Comparison of ENCODE assay signal across 19 cellular contexts in the genomic region with DNA sequence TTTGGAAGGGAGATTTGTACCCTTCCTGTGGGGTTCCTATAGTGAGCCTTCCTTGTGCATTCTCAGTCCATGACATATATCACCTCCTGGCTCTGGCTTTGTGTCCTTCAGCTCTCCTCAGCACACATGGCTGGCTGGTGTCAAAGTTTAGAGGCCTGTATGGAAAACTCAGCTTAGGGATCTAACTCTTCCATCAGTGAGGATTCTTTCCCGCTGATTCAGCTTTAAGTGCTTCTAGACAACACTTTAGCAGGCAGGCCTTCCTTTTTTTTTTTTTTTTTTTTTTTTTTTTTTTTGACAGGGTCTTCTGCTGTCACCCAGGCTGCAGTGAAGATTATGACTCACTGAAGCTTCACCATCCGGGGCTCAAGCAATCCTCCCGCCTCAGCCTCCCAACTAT.
DNase-seq lines count a peak whose midpoint lies in the region; ATAC-seq, FAIRE-seq and TF ChIP-seq lines count a peak whose summit lies in the region.
"Had no signal": no experiment of that assay in that cellular context is flagged by ENCODE, and none has a peak within 500 bp of the region (broad histone marks: within the 10 kb centered on the region; RNA-seq: fewer than 3 reads in every experiment).

No MANE protein-coding gene starts in this region.

- TF ChIP-seq CTCF in RWPE2 (IDR thresholded peaks at IDR 0.05; ENCODE audit: poor library complexity, severe bottlenecking) (no peak), kidney (IDR thresholded peaks at IDR 0.05; ENCODE audit: borderline replicate concordance, extremely low read depth, insufficient read depth) (no peak), tibial artery (IDR thresholded peaks at IDR 0.05) (no peak), upper lobe of right lung (IDR thresholded peaks at IDR 0.05) (no peak)

- H3K27ac ChIP-seq in RWPE2 (ENCODE audit: poor library complexity, severe bottlenecking) (peak overlapping the region; percentile 52), kidney (ENCODE audit: low read depth in 2 of 2, low read length in 2 of 2) (peak overlapping the region; percentile 33 to 60), tibial artery (peak overlapping the region; percentile 55 to 56), upper lobe of right lung (no peak overlapping the region)
- H3K27ac ChIP-seq: body of pancreas, upper lobe of left lung had no signal

- ATAC-seq in RWPE2 (ENCODE audit: low read depth) = no peak
- no peak for ATAC-seq in upper lobe of right lung
- ATAC-seq: effector memory CD8-positive, alpha-beta T cell; left ventricle myocardium superior had no signal

- peaks cover 11% of the 10 kb centered on the region for H3K4me1 ChIP-seq in RWPE2 (ENCODE audit: insufficient read depth, poor library complexity, severe bottlenecking)
- peaks cover 3 to 6% of the 10 kb centered on the region in 2 donors for H3K4me1 ChIP-seq in kidney (ENCODE audit: control insufficient read depth in 1 of 2, insufficient read depth in 1 of 2, low read depth in 1 of 2, low read length in 2 of 2)
- H3K4me1 ChIP-seq in tibial artery = peaks cover 0 to 20% (median 7%) of the 10 kb centered on the region in 4 donors
- no peaks in the 10 kb centered on the region for H3K4me1 ChIP-seq in upper lobe of right lung
- H3K4me1 ChIP-seq: body of pancreas, upper lobe of left lung had no signal

- H3K4me3 ChIP-seq in RWPE2 (ENCODE audit: severe bottlenecking) (no peak overlapping the region), kidney (ENCODE audit: low read length in 2 of 2) (no peak overlapping the region), tibial artery (no peak overlapping the region), upper lobe of right lung (no peak overlapping the region)
- H3K4me3 ChIP-seq: body of pancreas, upper lobe of left lung had no signal

- H3K9me3 ChIP-seq in RWPE2 (ENCODE audit: severe bottlenecking) (no peaks in the 10 kb centered on the region), kidney (ENCODE audit: control insufficient read depth in 1 of 2, low read length in 2 of 2) (no peaks in the 10 kb centered on the region), tibial artery (no peaks in the 10 kb centered on the region), upper lobe of right lung (no peaks in the 10 kb centered on the region)
- H3K9me3 ChIP-seq: body of pancreas, Caco-2 had no signal

- intact Hi-C loops in kidney (cut with DNase I) (no loop called here), tibial artery (cut with DNase I; ENCODE audit: low total_unique reads) (no loop called here), upper lobe of right lung (cut with DNase I) (no loop called here)

- no peak for FAIRE-seq in kidney (lab: Jason Lieb, UNC)
- FAIRE-seq: G401.6 had no signal

- H3K27me3 ChIP-seq in RWPE2 (ENCODE audit: insufficient read depth, poor library complexity, severe bottlenecking) (no peaks in the 10 kb centered on the region), tibial artery (no peaks in the 10 kb centered on the region), upper lobe of right lung (no peaks in the 10 kb centered on the region)
- H3K27me3 ChIP-seq: body of pancreas, upper lobe of left lung had no signal

- no peak overlapping the region for H3K9ac ChIP-seq in kidney (ENCODE audit: low read length in 2 of 2)

- no peaks in the 10 kb centered on the region for H3K36me3 ChIP-seq in RWPE2 (ENCODE audit: low read depth)
- H3K36me3 ChIP-seq in kidney (ENCODE audit: control insufficient read depth in 1 of 2, insufficient read depth in 2 of 2, low read length in 2 of 2) = no peaks in the 10 kb centered on the region
- no peaks in the 10 kb centered on the region for H3K36me3 ChIP-seq in tibial artery
- H3K36me3 ChIP-seq in upper lobe of right lung = no peaks in the 10 kb centered on the region
- H3K36me3 ChIP-seq: upper lobe of left lung had no signal

- DNase-seq in GM04504 (ENCODE audit: low read depth) = peak; percentile 24
- no peak for DNase-seq in RWPE2 (ENCODE audit: low spot score)
- DNase-seq in kidney = no peak
- no peak for DNase-seq in tibial artery
- DNase-seq in OCI-M2 (lab: John Stamatoyannopoulos, UW; ENCODE audit: unreplicated experiment) = no peak
- no peak for DNase-seq in upper lobe of right lung
- DNase-seq in inferior parietal cortex (ENCODE audit: extremely low spot score) = no peak
- DNase-seq: activated CD4-positive, alpha-beta T cell treated with anti-CD3 and anti-CD28 coated beads for 1 hour; body of pancreas; Caco-2; effector memory CD8-positive, alpha-beta T cell; head of caudate nucleus; left ventricle myocardium superior; MV-4-11; NCI-H187; NK-92 treated with Interleukin-12 subunit alpha and Interleukin-12 subunit beta, amount 100 ng/mL, for 24 hours; stimulated activated naive CD4-positive, alpha-beta T cell treated with Interleukin-2 at 50 U/mL for 16 hours; upper lobe of left lung had no signal
